12 cellular contexts compared by ENCODE assay signal in genomic region chr18:26159353-26159752, GRCh38. TPM values are rescaled to one million over a fixed set of nuclear protein-coding genes. Genes with fewer than 3 reads are reported as not detected.
DNase-seq lines count a peak whose midpoint lies in the region; ATAC-seq and TF ChIP-seq lines count a peak whose summit lies in the region.
"Had no signal": no experiment of that assay in that cellular context is flagged by ENCODE, and none has a peak within 500 bp of the region (broad histone marks: within the 10 kb centered on the region; RNA-seq: fewer than 3 reads in every experiment).

No MANE protein-coding gene starts in this region.

- H3K9me3 ChIP-seq in SK-N-SH (no peaks in the 10 kb centered on the region), tibial nerve (no peaks in the 10 kb centered on the region)
- H3K9me3 ChIP-seq: psoas muscle had no signal

- peak; percentile 51 for TF ChIP-seq CTCF in SK-N-SH (IDR thresholded peaks at IDR 0.05)
- TF ChIP-seq CTCF in tibial nerve (IDR thresholded peaks at IDR 0.05) = no peak
- TF ChIP-seq CTCF in coronary artery (IDR thresholded peaks at IDR 0.05) = no peak

- H3K4me1 ChIP-seq in SK-N-SH (ENCODE audit: control insufficient read depth in 1 of 2, insufficient read depth in 2 of 2, low read depth in 1 of 2, low read length in 1 of 2) (peaks cover 0 to 6% of the 10 kb centered on the region in 2 experiments; a peak in 2 of 4 replicates), tibial nerve (no peaks in the 10 kb centered on the region)
- H3K4me1 ChIP-seq: psoas muscle had no signal

- no peaks in the 10 kb centered on the region for H3K79me2 ChIP-seq in SK-N-SH (ENCODE audit: insufficient read depth)

- DNase-seq in DMS 273 treated with DMSO at 0.1 percent for 48 hours (lab: John Stamatoyannopoulos, UW) (peak; percentile 5), HT-29 (ENCODE audit: low spot score) (peak; percentile 8), SK-N-SH (no peak), iPS-NIHi11 (ENCODE audit: low spot score) (peak; percentile 9), anterior cingulate cortex (lab: John Stamatoyannopoulos, UW) (no peak), tibial nerve (ENCODE audit: low spot score in 2 of 2) (no peak), coronary artery (ENCODE audit: low spot score) (no peak)
- DNase-seq: islet precursor cell, psoas muscle had no signal

- H3K27me3 ChIP-seq in SK-N-SH (ENCODE audit: insufficient read depth) (no peaks in the 10 kb centered on the region), tibial nerve (no peaks in the 10 kb centered on the region)

- no peaks in the 10 kb centered on the region for H3K9me2 ChIP-seq in SK-N-SH

- H3K27ac ChIP-seq in SK-N-SH (ENCODE audit: low read depth in 2 of 2, low read length in 1 of 2) = no peak overlapping the region
- no peak overlapping the region for H3K27ac ChIP-seq in tibial nerve
- no peak overlapping the region for H3K27ac ChIP-seq in coronary artery
- H3K27ac ChIP-seq: psoas muscle had no signal

- H3F3A ChIP-seq in SK-N-SH (replicated peaks; ENCODE audit: insufficient read depth) = no peaks in the 10 kb centered on the region

- POLR2A ChIA-PET in SK-N-SH (lab: Yijun Ruan, JAX) = no interaction called here

- no peak for ATAC-seq in HG02938 (IDR thresholded peaks at IDR 0.05; ENCODE audit: unreplicated experiment)
- ATAC-seq: psoas muscle, Right ventricle myocardium inferior had no signal

- peak; percentile 47 for TF ChIP-seq RAD21 in SK-N-SH (IDR thresholded peaks at IDR 0.05; ENCODE audit: low read length)

- H2AFZ ChIP-seq in SK-N-SH (ENCODE audit: low read depth) = no peak overlapping the region

- H3K4me3 ChIP-seq in SK-N-SH (ENCODE audit: low read depth in 2 of 2, low read length in 1 of 2) = no peak overlapping the region
- H3K4me3 ChIP-seq in tibial nerve = no peak overlapping the region
- no peak overlapping the region for H3K4me3 ChIP-seq in coronary artery
- H3K4me3 ChIP-seq: psoas muscle had no signal

- no peak overlapping the region for H3K4me2 ChIP-seq in SK-N-SH

- TF ChIP-seq POLR2A in tibial nerve (IDR thresholded peaks at IDR 0.05) = no peak

- no peaks in the 10 kb centered on the region for H3K36me3 ChIP-seq in SK-N-SH (replicated peaks in 1 of 2; ENCODE audit: control insufficient read depth in 1 of 2, insufficient read depth in 2 of 2, low read length in 1 of 2)
- no peaks in the 10 kb centered on the region for H3K36me3 ChIP-seq in tibial nerve

- TF ChIP-seq EP300 in SK-N-SH (IDR thresholded peaks at IDR 0.05; ENCODE audit: borderline replicate concordance in 1 of 2, low read depth in 1 of 2, low read length in 1 of 2) = no peak
- TF ChIP-seq EP300 in tibial nerve (IDR thresholded peaks at IDR 0.05) = no peak

- 20% methylated on average over 3 of the region's 3 CpGs for WGBS in SK-N-SH (ENCODE audit: low lambda C conversion rate)
- 54 to 62% methylated on average over 3 of the region's 3 CpGs for WGBS in tibial nerve, 2 donors

- H3K9ac ChIP-seq in SK-N-SH = no peak overlapping the region

- CTCF ChIA-PET in SK-N-SH (lab: Yijun Ruan, JAX) = interaction anchor here (0.7 to 1.0 kb wide), 2 partner anchors 10 to 122 kb away, joined by 3 read pairs; no protein-coding TSS in a partner anchor

- H4K20me1 ChIP-seq in SK-N-SH (ENCODE audit: insufficient read depth) = no peaks in the 10 kb centered on the region

TF ChIP-seq in SK-N-SH, 30 proteins besides CTCF, POLR2A, EP300 and RAD21:
- TF ChIP-seq SMC3 (IDR thresholded peaks at IDR 0.05; ENCODE audit: low read depth, low read length) (0 out of 2 replicates have a peak, but pooled peaks have one; percentile 9), SIN3A (IDR thresholded peaks at IDR 0.05; ENCODE audit: borderline replicate concordance, low read depth, low read length) (no peak)

RNA-seq across cellular contexts. Expression of gene PSMA8, which starts 25.7 kb away (rescaled TPM):
- not detected in 2 replicates for total RNA-seq in HT-29 (2014; rRNA removed; shearing (Covaris generic))
- not detected in 2 replicates for polyA plus RNA-seq in SK-N-SH (2012; rRNA removed)
- polyA plus RNA-seq in SK-N-SH (2012; cell fraction: cytosol; rRNA removed) = not detected in 2 replicates
- polyA plus RNA-seq in SK-N-SH (2012; cell fraction: nucleus; rRNA removed) = not detected in 2 replicates
- total RNA-seq in tibial nerve = not detected
- total RNA-seq: H1, psoas muscle had no signal
- polyA plus RNA-seq: H1, psoas muscle had no signal

Comparison
In these comparisons a context has a peak if more than half of its experiments do, and no peak if none do; other contexts are left out.
1. DNase-seq: peak in DMS 273 treated with DMSO at 0.1 percent for 48 hours (single experiment), HT-29 (single experiment) and iPS-NIHi11 (single experiment); none in SK-N-SH (single experiment), anterior cingulate cortex (0 of 58), tibial nerve (0 of 2) and coronary artery (single experiment).